Comparison of ENCODE assay signal across 8 cellular contexts in the genomic region with DNA sequence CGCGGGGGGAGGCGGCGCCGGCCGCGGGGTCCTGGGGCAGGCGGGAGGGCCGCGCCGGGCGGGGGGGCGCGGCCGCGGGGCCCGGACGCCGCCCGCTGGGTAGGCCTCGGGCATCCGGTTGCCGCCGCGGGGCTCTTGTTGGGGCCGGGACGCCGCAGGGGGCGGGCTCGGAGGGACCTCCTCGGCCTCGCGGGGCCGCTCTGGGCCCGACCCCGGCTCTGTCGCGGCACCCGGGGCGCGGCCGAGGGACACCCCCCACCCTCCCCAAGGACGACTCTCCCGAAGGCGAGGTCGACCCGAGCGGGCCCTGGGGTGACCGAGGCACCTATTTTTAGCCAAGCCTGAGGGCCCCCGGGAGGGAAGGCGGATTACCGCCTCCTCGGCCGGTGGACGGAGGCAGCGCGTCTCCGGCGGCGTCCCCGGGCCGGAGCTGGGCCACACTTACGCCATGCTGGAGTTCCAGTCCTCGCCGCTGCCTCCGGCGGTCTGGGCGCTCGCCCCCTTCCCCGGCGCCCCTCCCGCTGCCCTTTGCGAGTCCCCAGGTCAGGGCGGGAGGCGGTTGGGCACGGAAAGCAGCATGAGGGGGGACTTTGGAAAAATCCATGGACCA. TPM values are rescaled to one million over a fixed set of nuclear protein-coding genes. Genes with fewer than 3 reads are reported as not detected.
DNase-seq lines count a peak whose midpoint lies in the region; ATAC-seq and TF ChIP-seq lines count a peak whose summit lies in the region.

No MANE protein-coding gene starts in this region.

- H2AFZ ChIP-seq in SK-N-SH (ENCODE audit: low read depth) = peak overlapping the region; percentile 51; the same call in 1 of the 2 replicates

- TF ChIP-seq CTCF in SK-N-SH (IDR thresholded peaks at IDR 0.05) (no peak), gastrocnemius medialis (IDR thresholded peaks at IDR 0.05 in 4 of 5, conservative IDR thresholded peaks at IDR 0.05 in 1 of 5) (peak in 3 of 5 experiments; percentile 8 to 25 (median 14))

- H3K27me3 ChIP-seq in SK-N-SH (ENCODE audit: insufficient read depth) (no peaks in the 10 kb centered on the region), adipocyte (replicated peaks; ENCODE audit: control insufficient read depth, insufficient read depth, low read length) (no peaks in the 10 kb centered on the region), gastrocnemius medialis (no peaks in the 10 kb centered on the region)

- H3K9ac ChIP-seq in SK-N-SH = peak overlapping the region; percentile 93
- H3K9ac ChIP-seq in adipocyte (ENCODE audit: low read length) = peak overlapping the region; percentile 92

- H3K36me3 ChIP-seq in SK-N-SH (replicated peaks in 1 of 2; ENCODE audit: control insufficient read depth in 1 of 2, insufficient read depth in 2 of 2, low read length in 1 of 2) (peaks cover 3 to 4% of the 10 kb centered on the region in 2 experiments), adipocyte (ENCODE audit: control insufficient read depth, insufficient read depth, low read length, severe bottlenecking) (peaks cover 5% of the 10 kb centered on the region), gastrocnemius medialis (no peaks in the 10 kb centered on the region)

- in situ Hi-C loops in gastrocnemius medialis (cut with MboI; ENCODE audit: low sequenced_read_pairs in 4 of 4) = no loop called here

- DNase-seq in NCI-H2227 (lab: John Stamatoyannopoulos, UW; ENCODE audit: unreplicated experiment) (peak; percentile 41), NCI-H2227 treated with DMSO at 0.1 percent for 48 hours (lab: John Stamatoyannopoulos, UW) (no peak), SK-N-SH (peak; percentile 79), adipocyte (ENCODE audit: low read depth) (peak; percentile 74), hepatic stellate cell (ENCODE audit: low spot score) (peak; percentile 32), gastrocnemius medialis (peak in 1 of 2 donors; percentile 70), NCI-H524 treated with DMSO at 0.1 percent for 48 hours (lab: John Stamatoyannopoulos, UW) (no peak)

- H3F3A ChIP-seq in SK-N-SH (replicated peaks; ENCODE audit: insufficient read depth) = peaks cover 8% of the 10 kb centered on the region

- CTCF ChIA-PET in SK-N-SH (lab: Yijun Ruan, JAX) = interaction anchor here (1.1 to 1.7 kb wide), 2 partner anchors 83 to 134 kb away, joined by 3 to 7 read pairs; no protein-coding TSS in a partner anchor

- H3K4me3 ChIP-seq in SK-N-SH (ENCODE audit: low read depth in 2 of 2, low read length in 1 of 2) (peak overlapping the region; percentile 89 to 94), adipocyte (ENCODE audit: low read length) (peak overlapping the region; percentile 96), gastrocnemius medialis (peak overlapping the region; percentile 88 to 98 (median 97))

- peaks cover 49% of the 10 kb centered on the region for H4K20me1 ChIP-seq in SK-N-SH (ENCODE audit: insufficient read depth)

- TF ChIP-seq POLR2A in gastrocnemius medialis (IDR thresholded peaks at IDR 0.05) = no peak

- H3K4me2 ChIP-seq in SK-N-SH = peak overlapping the region; percentile 91

- intact Hi-C loops in gastrocnemius medialis (cut with DNase I; ENCODE audit: low total_unique reads) = loop anchor here (2.0 to 5.0 kb wide), 2 partner anchors 104 to 168 kb away; a partner anchor contains a TSS

- H3K27ac ChIP-seq in SK-N-SH (ENCODE audit: low read depth in 2 of 2, low read length in 1 of 2) = peak overlapping the region; percentile 79 to 87
- peak overlapping the region; percentile 98 to 99 (median 98) for H3K27ac ChIP-seq in gastrocnemius medialis

- no peak for TF ChIP-seq RAD21 in SK-N-SH (IDR thresholded peaks at IDR 0.05; ENCODE audit: low read length)

- ATAC-seq in HG03039 (IDR thresholded peaks at IDR 0.05; ENCODE audit: unreplicated experiment) (peak; percentile 42), gastrocnemius medialis (peak; percentile 59 to 60)

- H3K9me3 ChIP-seq in SK-N-SH (no peaks in the 10 kb centered on the region), adipocyte (ENCODE audit: control insufficient read depth, low read length) (no peaks in the 10 kb centered on the region), gastrocnemius medialis (no peaks in the 10 kb centered on the region)

- H3K4me1 ChIP-seq in SK-N-SH (ENCODE audit: control insufficient read depth in 1 of 2, insufficient read depth in 2 of 2, low read depth in 1 of 2, low read length in 1 of 2) = peaks cover 21 to 40% of the 10 kb centered on the region in 2 experiments
- H3K4me1 ChIP-seq in adipocyte (ENCODE audit: control insufficient read depth, insufficient read depth, low read length) = peaks cover 26% of the 10 kb centered on the region
- peaks cover 51% of the 10 kb centered on the region in 2 donors for H3K4me1 ChIP-seq in gastrocnemius medialis

- peaks cover 70% of the 10 kb centered on the region for H3K79me2 ChIP-seq in SK-N-SH (ENCODE audit: insufficient read depth)

- no CpG with 5 or more reads among the region's 76 CpGs for WGBS in SK-N-SH (ENCODE audit: low lambda C conversion rate)

- no peak for TF ChIP-seq EP300 in SK-N-SH (IDR thresholded peaks at IDR 0.05; ENCODE audit: borderline replicate concordance in 1 of 2, low read depth in 1 of 2, low read length in 1 of 2)

- POLR2A ChIA-PET in SK-N-SH (lab: Yijun Ruan, JAX) = interaction anchor here (0.5 to 1.3 kb wide), 3 partner anchors 126 to 169 kb away, joined by 3 read pairs; a partner anchor contains a TSS

- no peaks in the 10 kb centered on the region for H3K9me2 ChIP-seq in SK-N-SH

TF ChIP-seq in SK-N-SH, 30 proteins besides CTCF, POLR2A, EP300 and RAD21:
- peak; percentile 36; the same call in 1 of the 2 replicates for TF ChIP-seq SIN3A (IDR thresholded peaks at IDR 0.05; ENCODE audit: borderline replicate concordance, low read depth, low read length)
- no peak for TF ChIP-seq GATA2 (CRISPR knock-in tag; IDR thresholded peaks at IDR 0.05)
TF ChIP-seq in SK-N-SH: peak in this region for 1.

RNA-seq across cellular contexts. Expression of a gene that starts 0.5 kb away (rescaled TPM):
- polyA plus RNA-seq in SK-N-SH (2012; rRNA removed) = 39.5 and 46.1 TPM in 2 replicates
- 62.4 and 89.8 TPM in 2 replicates for polyA plus RNA-seq in SK-N-SH (2012; cell fraction: cytosol; rRNA removed)
- 18.5 and 45.8 TPM in 2 replicates for polyA plus RNA-seq in SK-N-SH (2012; cell fraction: nucleus; rRNA removed)
- 100 to 1,000 TPM; 256 to 373 (median 327) TPM for total RNA-seq in gastrocnemius medialis

Comparison
In these comparisons a context has a peak if more than half of its experiments do, and no peak if none do; other contexts are left out.
1. DNase-seq: peak in NCI-H2227 (single experiment), SK-N-SH (single experiment), adipocyte (single experiment) and hepatic stellate cell (single experiment); none in NCI-H2227 treated with DMSO at 0.1 percent for 48 hours (single experiment) and NCI-H524 treated with DMSO at 0.1 percent for 48 hours (single experiment).
2. Peak in every context shown above with its lines, with median percentiles within 50 percentile points of each other: H3K4me3 ChIP-seq.